ENCODE assay signal across 16 cellular contexts in genomic region chr11:34798985-34799384, GRCh38.
DNase-seq lines count a peak whose midpoint lies in the region; TF ChIP-seq lines count a peak whose summit lies in the region.
"Had no signal": no experiment of that assay in that cellular context is flagged by ENCODE, and none has a peak within 500 bp of the region (broad histone marks: within the 10 kb centered on the region; RNA-seq: fewer than 3 reads in every experiment).

No MANE protein-coding gene starts in this region.

- H3K27ac Mint-ChIP-seq in endothelial cell (ENCODE audit: unreplicated experiment): no peak overlapping the region
- H3K27ac Mint-ChIP-seq: IgD-negative memory B cell had no signal

- peaks cover 20% of the 10 kb centered on the region for H3K36me3 Mint-ChIP-seq in endothelial cell (ENCODE audit: low read depth, unreplicated experiment)
- H3K36me3 Mint-ChIP-seq: IgD-negative memory B cell had no signal

- DNase-seq in DMS53 (lab: John Stamatoyannopoulos, UW) (peak; percentile 62), NCI-H1092 (lab: John Stamatoyannopoulos, UW) (peak; percentile 43), NCI-H2107 (lab: John Stamatoyannopoulos, UW) (peak; percentile 24), NCI-H774 (lab: John Stamatoyannopoulos, UW) (peak; percentile 72), glomerular visceral epithelial cell (ENCODE audit: extremely low spot score) (no peak), endothelial cell (ENCODE audit: low spot score) (no peak), NCI-H526 (lab: John Stamatoyannopoulos, UW) (no peak)
- DNase-seq: Caco-2, DND-41, H7, Kasumi-1, MM.1S, NCI-H1694, NCI-H446, SHP77 treated with DMSO at 0.1 percent for 48 hours had no signal

- H3K4me3 Mint-ChIP-seq in endothelial cell (ENCODE audit: unreplicated experiment): no peak overlapping the region
- H3K4me3 Mint-ChIP-seq: IgD-negative memory B cell had no signal

- peaks cover 4% of the 10 kb centered on the region for H3K27me3 Mint-ChIP-seq in endothelial cell (ENCODE audit: unreplicated experiment)
- H3K27me3 Mint-ChIP-seq: IgD-negative memory B cell had no signal

- no peaks in the 10 kb centered on the region for H3K9me3 Mint-ChIP-seq in endothelial cell (ENCODE audit: unreplicated experiment)

- TF ChIP-seq CTCF in endothelial cell (IDR thresholded peaks at IDR 0.05; ENCODE audit: unreplicated experiment): no peak

- H3K4me1 Mint-ChIP-seq in endothelial cell (ENCODE audit: unreplicated experiment): peaks cover 9% of the 10 kb centered on the region
- H3K4me1 Mint-ChIP-seq: IgD-negative memory B cell had no signal

Comparison
In these comparisons a context has a peak if more than half of its experiments do, and no peak if none do; other contexts are left out.
1. DNase-seq: peak in DMS53 (single experiment), NCI-H1092 (single experiment), NCI-H2107 (single experiment) and NCI-H774 (single experiment); none in glomerular visceral epithelial cell (single experiment), endothelial cell (single experiment) and NCI-H526 (0 of 2).